ENCODE assay signal across 22 cellular contexts in genomic region chr10:92855560-92855959, GRCh38.
"Had no signal": no experiment of that assay in that cellular context is flagged by ENCODE, and none has a peak within 500 bp of the region (broad histone marks: within the 10 kb centered on the region; RNA-seq: fewer than 3 reads in every experiment).

No MANE protein-coding gene starts in this region.

- H3K36me3 ChIP-seq: left ventricle myocardium inferior, ovary, right atrium auricular region, right lobe of liver, stomach, thyroid gland, transverse colon, upper lobe of left lung, vagina had no signal

- H3K4me1 ChIP-seq: left ventricle myocardium inferior, right atrium auricular region, right lobe of liver, stomach, testis, transverse colon, upper lobe of left lung, vagina had no signal

- DNase-seq: left colon; left ventricle myocardium inferior; midbrain; mucosa of descending colon; naive thymus-derived CD4-positive, alpha-beta T cell; ovary; right lobe of liver; stimulated activated CD4-positive, alpha-beta T cell treated with anti-CD3 and anti-CD28 coated beads, Interleukin-1b, Interleukin-23, amount 100 ng/mL, for 48 hours; stimulated activated CD4-positive, alpha-beta T cell treated with anti-CD3 and anti-CD28 coated beads, Interleukin-2, amount 100 ng/mL, for 48 hours; stimulated activated CD4-positive, alpha-beta T cell treated with anti-CD3 and anti-CD28 coated beads, Interleukin-4, amount 100 ng/mL, for 4 hours; stimulated activated CD8-positive, alpha-beta memory T cell treated with anti-CD3 and anti-CD28 coated beads, Interleukin-4, amount 100 ng/mL, for 48 hours; stimulated activated naive CD4-positive, alpha-beta T cell treated with Interleukin-2 at 50 U/mL for 16 hours; stomach; testis; thyroid gland; transverse colon; upper lobe of left lung had no signal

- FAIRE-seq: keratinocyte had no signal

- H3K4me3 ChIP-seq: left ventricle myocardium inferior, lung, mucosa of descending colon, ovary, right atrium auricular region, right lobe of liver, smooth muscle cell, stomach, testis, thyroid gland, transverse colon, upper lobe of left lung, vagina had no signal

- H3K9me3 ChIP-seq: ovary, testis, thyroid gland, vagina had no signal

- H3K27ac ChIP-seq: left ventricle myocardium inferior, ovary, right atrium auricular region, right lobe of liver, stomach, testis, thyroid gland, transverse colon, upper lobe of left lung, vagina had no signal
